ENCODE assay signal across 1 cellular context in genomic region chr16:86824751-86825310, GRCh38.
TF ChIP-seq lines count a peak whose summit lies in the region.

No MANE protein-coding gene starts in this region.

TF ChIP-seq in WTC11, 78 proteins besides CTCF, POLR2A, EP300 and RAD21 (continued from another document):
- TF ChIP-seq E2F1 (CRISPR knock-in tag; IDR thresholded peaks at IDR 0.05) (no peak), MAX (CRISPR knock-in tag; IDR thresholded peaks at IDR 0.05) (no peak), ZNF317 (CRISPR knock-in tag; IDR thresholded peaks at IDR 0.05; ENCODE audit: borderline replicate concordance, low read depth) (no peak), ZNF138 (CRISPR knock-in tag; conservative IDR thresholded peaks at IDR 0.05) (no peak), ELF4 (CRISPR knock-in tag; IDR thresholded peaks at IDR 0.05; ENCODE audit: low read depth) (no peak)
